In genomic region chr16:66695474-66695934, GRCh38 we compare ENCODE assay signal across 1 cellular context.
TF ChIP-seq lines count a peak whose summit lies in the region.

No MANE protein-coding gene starts in this region.

TF ChIP-seq in H1, 55 proteins besides CTCF, POLR2A, EP300 and RAD21:
- TF ChIP-seq POLR2AphosphoS5 (IDR thresholded peaks at IDR 0.05; ENCODE audit: low read depth, low read length) (no peak), HDAC2 (IDR thresholded peaks at IDR 0.05; ENCODE audit: borderline replicate concordance in 1 of 2, low read depth in 2 of 2, low read length in 2 of 2) (no peak), YY1 (IDR thresholded peaks at IDR 0.05; ENCODE audit: low read depth, low read length) (no peak), SP4 (IDR thresholded peaks at IDR 0.05; ENCODE audit: low read length) (no peak), SIN3A (conservative IDR thresholded peaks at IDR 0.05 in 1 of 2, IDR thresholded peaks at IDR 0.05 in 1 of 2; ENCODE audit: low read depth in 1 of 2, low read length in 2 of 2) (no peak), CHD2 (IDR thresholded peaks at IDR 0.05; ENCODE audit: low read length) (no peak), CEBPB (IDR thresholded peaks at IDR 0.05; ENCODE audit: low read depth, low read length) (no peak), POU5F1 (IDR thresholded peaks at IDR 0.05; ENCODE audit: low read depth, low read length) (no peak), TAF1 (IDR thresholded peaks at IDR 0.05; ENCODE audit: low read depth, low read length) (no peak), RNF2 (IDR thresholded peaks at IDR 0.05; ENCODE audit: borderline replicate concordance, low read depth, low read length, missing control alignments, poor library complexity, severe bottlenecking) (no peak), KDM4A (IDR thresholded peaks at IDR 0.05; ENCODE audit: low read depth, low read length, severe bottlenecking) (no peak), JUN (IDR thresholded peaks at IDR 0.05; ENCODE audit: low read depth, low read length) (no peak), EZH2 (IDR thresholded peaks at IDR 0.05; ENCODE audit: low read depth, low read length, severe bottlenecking) (no peak)
